ENCODE assay signal across 13 cellular contexts in the genomic region with DNA sequence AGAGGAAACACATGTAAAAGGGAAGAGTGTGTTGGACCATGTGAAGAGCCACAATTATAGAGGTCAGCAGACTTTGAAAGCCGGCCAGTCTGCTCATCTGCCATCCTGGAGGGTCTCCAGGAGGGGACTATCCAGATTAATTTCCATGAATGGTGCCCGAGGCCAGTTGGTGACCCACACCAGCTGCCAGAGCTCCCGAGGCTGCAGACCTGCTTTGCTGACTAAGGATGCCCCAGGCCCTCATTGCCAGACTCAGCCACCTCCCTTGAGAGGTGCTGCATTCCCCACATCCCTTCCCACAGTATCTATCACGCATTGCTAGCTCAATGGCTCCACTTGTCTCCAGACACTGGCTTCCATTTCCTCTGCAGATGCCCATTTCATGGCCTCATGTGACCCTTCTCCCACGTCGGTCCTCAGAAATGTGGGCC.
"Had no signal": no experiment of that assay in that cellular context is flagged by ENCODE, and none has a peak within 500 bp of the region (broad histone marks: within the 10 kb centered on the region; RNA-seq: fewer than 3 reads in every experiment).

No MANE protein-coding gene starts in this region.

- DNase-seq: activated CD4-positive, alpha-beta T cell treated with anti-CD3 and anti-CD28 coated beads for 48 hours; activated CD8-positive, alpha-beta memory T cell treated with anti-CD3 and anti-CD28 coated beads, Interleukin-2, amount 50 U/mL, for 48 hours; activated CD8-positive, alpha-beta T cell treated with anti-CD3 and anti-CD28 coated beads, Interleukin-2, amount 10 ng/mL, durations not matched to agents 7 days and 5 days; activated naive CD4-positive, alpha-beta T cell treated with anti-CD3 and anti-CD28 coated beads for 36 hours; head of caudate nucleus; nephron progenitor cell; ovary; stimulated activated CD4-positive, alpha-beta T cell treated with anti-CD3 and anti-CD28 coated beads, Interleukin-4, amount 100 ng/mL, for 1 hour; stimulated activated CD8-positive, alpha-beta memory T cell treated with anti-CD3 and anti-CD28 coated beads, Interleukin-4, amount 100 ng/mL, for 48 hours; T-helper 1 cell had no signal

- H3K9me3 ChIP-seq: ovary had no signal

- H3K27me3 ChIP-seq: ovary had no signal

- H3K4me3 ChIP-seq: ovary had no signal

- H3K27ac ChIP-seq: ovary had no signal

- H3K36me3 ChIP-seq: ovary had no signal

- ATAC-seq: activated CD8-positive, alpha-beta T cell treated with anti-CD3 and anti-CD28 coated beads, Interleukin-2, amount 10 ng/mL, durations not matched to agents 7 days and 5 days; esophagus mucosa; left lobe of liver; WTC11 had no signal
